Comparison of ENCODE assay signal across 1 cellular context in genomic region chr17:40342575-40343058, GRCh38.
TF ChIP-seq lines count a peak whose summit lies in the region.

No MANE protein-coding gene starts in this region.

TF ChIP-seq in GM23338, 12 proteins besides CTCF, POLR2A, EP300 and RAD21 (continued from another document):
- TF ChIP-seq ZNF462 (CRISPR knock-in tag; IDR thresholded peaks at IDR 0.05) (no peak), ZNF114 (CRISPR knock-in tag; IDR thresholded peaks at IDR 0.05) (no peak), JUNB (IDR thresholded peaks at IDR 0.05; ENCODE audit: unreplicated experiment) (no peak), STAT1 (IDR thresholded peaks at IDR 0.05; ENCODE audit: unreplicated experiment) (no peak), EZH2phosphoT487 (IDR thresholded peaks at IDR 0.05; ENCODE audit: unreplicated experiment) (no peak), POLR2AphosphoS5 (IDR thresholded peaks at IDR 0.05; ENCODE audit: low read depth) (no peak), ZNF331 (CRISPR knock-in tag; IDR thresholded peaks at IDR 0.05; ENCODE audit: low read depth) (no peak)
